In the genomic region with DNA sequence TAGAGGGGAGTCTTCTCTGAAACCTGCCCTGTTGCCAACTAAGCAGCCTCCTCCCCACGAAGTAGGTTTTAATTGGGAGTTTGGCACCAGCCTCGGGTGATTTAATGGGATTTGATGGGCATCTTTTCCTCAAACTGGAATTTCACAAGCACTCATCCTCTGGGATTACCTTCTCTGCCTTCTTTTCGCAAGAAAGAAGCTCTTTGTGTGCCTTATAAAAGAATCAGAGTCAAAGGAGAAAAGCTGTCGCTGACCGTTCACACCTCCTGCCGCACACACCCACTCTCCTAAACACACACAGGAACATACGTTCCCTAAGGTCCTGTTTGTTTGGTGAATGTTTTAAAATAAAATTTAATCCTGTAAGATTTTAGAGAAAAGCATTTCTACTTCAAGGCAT, we compare ENCODE assay signal across 20 cellular contexts.
DNase-seq lines count a peak whose midpoint lies in the region; ATAC-seq and TF ChIP-seq lines count a peak whose summit lies in the region.
"Had no signal": no experiment of that assay in that cellular context is flagged by ENCODE, and none has a peak within 500 bp of the region (broad histone marks: within the 10 kb centered on the region; RNA-seq: fewer than 3 reads in every experiment).

No MANE protein-coding gene starts in this region.

- H3K4me1 ChIP-seq in ectodermal cell (ENCODE audit: control insufficient read depth, insufficient read depth, low read length): peaks cover 26% of the 10 kb centered on the region
- H3K4me1 ChIP-seq in neural progenitor cell: peaks cover 41% of the 10 kb centered on the region

- H2AFZ ChIP-seq in neural progenitor cell (replicated peaks): no peak overlapping the region

- H3K36me3 ChIP-seq in ectodermal cell (ENCODE audit: control insufficient read depth, insufficient read depth, low read length) (no peaks in the 10 kb centered on the region), neural progenitor cell (no peaks in the 10 kb centered on the region)
- H3K36me3 ChIP-seq: BLaER1 had no signal

- H3K9ac ChIP-seq in neural progenitor cell: no peak overlapping the region
- H3K9ac ChIP-seq: BLaER1 had no signal

- peaks cover 5% of the 10 kb centered on the region for H3K27me3 Mint-ChIP-seq in neural progenitor cell (ENCODE audit: insufficient read depth, low read depth)

- peak; percentile 39 for DNase-seq in NCI-H1092 treated with DMSO at 0.1 percent for 48 hours (lab: John Stamatoyannopoulos, UW)
- DNase-seq in NCI-H1092 (lab: John Stamatoyannopoulos, UW): no peak
- peak; percentile 60 for DNase-seq in neural progenitor cell (ENCODE audit: low spot score)
- DNase-seq in superior temporal gyrus (ENCODE audit: extremely low spot score): peak; percentile 24
- no peak for DNase-seq in GM13977 (ENCODE audit: low spot score)
- no peak for DNase-seq in NCI-H2029 treated with DMSO at 0.1 percent for 48 hours (lab: John Stamatoyannopoulos, UW)
- DNase-seq: CD4-positive, CD25-positive, alpha-beta regulatory T cell; CD8-positive, alpha-beta T cell; DMS 273 treated with DMSO at 0.1 percent for 48 hours; DMS79; EL; GDM1; GOT3; HCEC 1CT had no signal

- ATAC-seq in HG03342 (IDR thresholded peaks at IDR 0.05; ENCODE audit: unreplicated experiment): no peak
- ATAC-seq: CD8-positive, alpha-beta T cell had no signal

- H3K4me3 ChIP-seq in ectodermal cell (ENCODE audit: insufficient read depth, low read depth, low read length) (no peak overlapping the region), neural progenitor cell (no peak overlapping the region)
- H3K4me3 ChIP-seq: BLaER1 had no signal

- H3K36me3 Mint-ChIP-seq in neural progenitor cell: no peaks in the 10 kb centered on the region
- H3K36me3 Mint-ChIP-seq: CD4-positive, CD25-positive, alpha-beta regulatory T cell; CD8-positive, alpha-beta T cell had no signal

- in situ Hi-C loops in GM13977 (cut with MboI; ENCODE audit: low pct_unique_long_range_greater_than_20kb, low sequenced_read_pairs, unreplicated experiment): no loop called here

- H3K79me2 ChIP-seq in neural progenitor cell (ENCODE audit: low read depth): no peaks in the 10 kb centered on the region

- H3K9me3 ChIP-seq in ectodermal cell (ENCODE audit: control insufficient read depth, low read length): no peaks in the 10 kb centered on the region
- H3K9me3 ChIP-seq in neural progenitor cell (ENCODE audit: low read depth): no peaks in the 10 kb centered on the region
- H3K9me3 ChIP-seq: BLaER1 had no signal

- no peak overlapping the region for H3K27ac Mint-ChIP-seq in neural progenitor cell
- H3K27ac Mint-ChIP-seq: B cell; CD4-positive, CD25-positive, alpha-beta regulatory T cell; CD8-positive, alpha-beta T cell had no signal

- H3K27ac ChIP-seq in ectodermal cell (ENCODE audit: insufficient read depth, low read depth, low read length, poor library complexity, severe bottlenecking) (peak overlapping the region; percentile 46), neural progenitor cell (peak overlapping the region; percentile 73)
- H3K27ac ChIP-seq: 22Rv1, BLaER1, C4-2B had no signal

- H3K4me2 ChIP-seq in neural progenitor cell: peak overlapping the region; percentile 53
- H3K4me2 ChIP-seq: BLaER1 had no signal

- H3K27me3 ChIP-seq in ectodermal cell (ENCODE audit: control insufficient read depth, insufficient read depth, low read length, poor library complexity, severe bottlenecking) (no peaks in the 10 kb centered on the region), neural progenitor cell (no peaks in the 10 kb centered on the region)
- H3K27me3 ChIP-seq: BLaER1 had no signal

- no peaks in the 10 kb centered on the region for H3K9me3 Mint-ChIP-seq in neural progenitor cell
- H3K9me3 Mint-ChIP-seq: CD8-positive, alpha-beta T cell had no signal

- H3K4me1 Mint-ChIP-seq in neural progenitor cell: peaks cover 55% of the 10 kb centered on the region
- H3K4me1 Mint-ChIP-seq: B cell; CD4-positive, CD25-positive, alpha-beta regulatory T cell had no signal

- peaks cover 15% of the 10 kb centered on the region for H3F3A ChIP-seq in neural progenitor cell (ENCODE audit: low read depth)

- no peaks in the 10 kb centered on the region for H4K20me1 ChIP-seq in neural progenitor cell (ENCODE audit: low read depth)
- H4K20me1 ChIP-seq: BLaER1 had no signal

- WGBS in ectodermal cell, 2 experiments: 64 to 72% methylated on average over 3 of the region's 7 CpGs

- TF ChIP-seq CTCF in neural progenitor cell (IDR thresholded peaks at IDR 0.05) (no peak), GM13977 (IDR thresholded peaks at IDR 0.05; ENCODE audit: extremely low read depth, insufficient read depth, missing control alignments) (no peak)

- no peak overlapping the region for H3K4me3 Mint-ChIP-seq in neural progenitor cell
- H3K4me3 Mint-ChIP-seq: B cell; CD4-positive, CD25-positive, alpha-beta regulatory T cell; CD8-positive, alpha-beta T cell had no signal

Comparison
In these comparisons a context has a peak if more than half of its experiments do, and no peak if none do; other contexts are left out.
1. DNase-seq: peak in NCI-H1092 treated with DMSO at 0.1 percent for 48 hours (single experiment), neural progenitor cell (single experiment) and superior temporal gyrus (single experiment); none in NCI-H1092 (single experiment), GM13977 (single experiment) and NCI-H2029 treated with DMSO at 0.1 percent for 48 hours (single experiment).